ENCODE assay signal across 9 cellular contexts in the genomic region with DNA sequence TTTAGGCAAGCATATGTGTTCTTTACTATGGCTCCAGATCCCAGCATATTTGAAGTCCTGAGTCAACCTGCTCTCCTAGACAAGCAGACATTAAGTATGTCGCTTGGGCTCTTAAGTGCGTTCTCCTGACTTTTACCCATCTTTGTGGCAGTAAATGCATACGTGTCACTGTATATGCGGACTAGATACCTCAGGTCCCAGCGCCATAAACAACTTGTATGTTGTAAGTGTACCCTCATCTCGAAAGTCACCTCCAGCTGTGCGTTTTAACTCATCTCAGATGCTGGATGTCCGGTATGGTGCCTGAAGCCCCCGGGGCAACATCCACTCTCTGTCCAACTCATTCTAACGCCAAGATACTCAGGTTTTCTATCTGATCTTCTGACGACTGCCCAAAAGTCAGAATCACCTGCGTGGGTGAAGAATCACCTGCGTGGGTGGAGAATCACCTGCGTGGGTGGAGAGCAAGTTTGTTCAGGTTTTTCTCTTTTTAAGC. TPM values are rescaled to one million over a fixed set of nuclear protein-coding genes. Genes with fewer than 3 reads are reported as not detected.
A peak's percentile ranks its signal among the peaks of the same experiment; 100 is the strongest.
DNase-seq lines count a peak whose midpoint lies in the region; ATAC-seq and TF ChIP-seq lines count a peak whose summit lies in the region.
"Had no signal": no experiment of that assay in that cellular context is flagged by ENCODE, and none has a peak within 500 bp of the region (broad histone marks: within the 10 kb centered on the region; RNA-seq: fewer than 3 reads in every experiment).

No MANE protein-coding gene starts in this region.

- no peak for ATAC-seq in activated CD8-positive, alpha-beta T cell treated with anti-CD3 and anti-CD28 coated beads, Interleukin-2, amount 10 ng/mL, durations not matched to agents 7 days and 5 days
- ATAC-seq: gastroesophageal sphincter had no signal

- peaks cover 43% of the 10 kb centered on the region for H3K4me1 Mint-ChIP-seq in activated T-cell treated with anti-CD3 and anti-CD28 coated beads, Interleukin-2, amount 50 U/mL, for 24 hours (ENCODE audit: low read depth)
- H3K4me1 Mint-ChIP-seq in activated CD8-positive, alpha-beta T cell treated with anti-CD3 and anti-CD28 coated beads, Interleukin-2, amount 10 ng/mL, durations not matched to agents 7 days and 5 days (ENCODE audit: low read depth) = peaks cover 39% of the 10 kb centered on the region

- H3K27ac ChIP-seq in iPS-18a (ENCODE audit: low read length) (no peak overlapping the region), subcutaneous abdominal adipose tissue (ENCODE audit: low read depth, low read length) (no peak overlapping the region), tibial nerve (peak overlapping the region in 2 of 4 donors; percentile 99 to 100)

- H3K9ac ChIP-seq in iPS-18a (ENCODE audit: low read length) (no peak overlapping the region), subcutaneous abdominal adipose tissue (ENCODE audit: low read length in 5 of 5) (peak overlapping the region in 2 of 5 donors; percentile 2 to 14)

- H3K4me3 ChIP-seq in iPS-18a (ENCODE audit: low read length) (peak overlapping the region; percentile 74), subcutaneous abdominal adipose tissue (ENCODE audit: low read depth in 1 of 5, low read length in 5 of 5) (peak overlapping the region; percentile 68 to 95 (median 81)), tibial nerve (peak overlapping the region in 1 of 4 donors; percentile 95)

- H3K27me3 ChIP-seq in iPS-18a (ENCODE audit: control insufficient read depth, insufficient read depth, low read length) = no peaks in the 10 kb centered on the region
- H3K27me3 ChIP-seq in subcutaneous abdominal adipose tissue (ENCODE audit: control insufficient read depth in 5 of 5, insufficient read depth in 4 of 5, low read length in 5 of 5) = no peaks in the 10 kb centered on the region
- H3K27me3 ChIP-seq in tibial nerve = no peaks in the 10 kb centered on the region
- H3K27me3 ChIP-seq: gastroesophageal sphincter had no signal

- 52 to 58% methylated on average over 14 of the region's 14 CpGs for WGBS in tibial nerve, 2 donors

- peaks cover 10% of the 10 kb centered on the region for H3K9me3 Mint-ChIP-seq in activated T-cell treated with anti-CD3 and anti-CD28 coated beads, Interleukin-2, amount 50 U/mL, for 24 hours
- no peaks in the 10 kb centered on the region for H3K9me3 Mint-ChIP-seq in activated CD8-positive, alpha-beta T cell treated with anti-CD3 and anti-CD28 coated beads, Interleukin-2, amount 10 ng/mL, durations not matched to agents 7 days and 5 days (ENCODE audit: insufficient read depth)

- no peaks in the 10 kb centered on the region for H3K27me3 Mint-ChIP-seq in activated T-cell treated with anti-CD3 and anti-CD28 coated beads, Interleukin-2, amount 50 U/mL, for 24 hours
- peaks cover 9% of the 10 kb centered on the region for H3K27me3 Mint-ChIP-seq in activated CD8-positive, alpha-beta T cell treated with anti-CD3 and anti-CD28 coated beads, Interleukin-2, amount 10 ng/mL, durations not matched to agents 7 days and 5 days (ENCODE audit: low read depth)

- peak overlapping the region; percentile 75 for H3K27ac Mint-ChIP-seq in activated T-cell treated with anti-CD3 and anti-CD28 coated beads, Interleukin-2, amount 50 U/mL, for 24 hours
- no peak overlapping the region for H3K27ac Mint-ChIP-seq in activated CD8-positive, alpha-beta T cell treated with anti-CD3 and anti-CD28 coated beads, Interleukin-2, amount 10 ng/mL, durations not matched to agents 7 days and 5 days

- DNase-seq in activated T-cell treated with anti-CD3 and anti-CD28 coated beads, Interleukin-2, amount 50 U/mL, for 24 hours = no peak
- DNase-seq in activated T-cell treated with anti-CD3 and anti-CD28 coated beads for 4 hours = no peak
- DNase-seq in activated CD8-positive, alpha-beta T cell treated with anti-CD3 and anti-CD28 coated beads, Interleukin-2, amount 10 ng/mL, durations not matched to agents 7 days and 5 days = no peak
- DNase-seq in KG1 (lab: John Stamatoyannopoulos, UW) = no peak
- no peak for DNase-seq in T-helper 9 cell
- no peak for DNase-seq in tibial nerve (ENCODE audit: low spot score in 2 of 2)

- POLR2A ChIA-PET in activated CD8-positive, alpha-beta T cell treated with anti-CD3 and anti-CD28 coated beads, Interleukin-2, amount 10 ng/mL, durations not matched to agents 7 days and 5 days (lab: Charles Lee) = interaction anchor here (1.0 to 2.5 kb wide), 3 partner anchors 12 to 23 kb away, joined by 3 to 7 read pairs (median 4); no protein-coding TSS in a partner anchor

- H3K36me3 Mint-ChIP-seq in activated T-cell treated with anti-CD3 and anti-CD28 coated beads, Interleukin-2, amount 50 U/mL, for 24 hours (ENCODE audit: low read depth) = peaks cover 44% of the 10 kb centered on the region
- peaks cover 13% of the 10 kb centered on the region for H3K36me3 Mint-ChIP-seq in activated CD8-positive, alpha-beta T cell treated with anti-CD3 and anti-CD28 coated beads, Interleukin-2, amount 10 ng/mL, durations not matched to agents 7 days and 5 days (ENCODE audit: low read depth)

- TF ChIP-seq EP300 in tibial nerve (IDR thresholded peaks at IDR 0.05) = no peak

- H3K4me1 ChIP-seq in iPS-18a (ENCODE audit: control insufficient read depth, low read depth, low read length) = peaks cover 6% of the 10 kb centered on the region
- peaks cover 6 to 39% (median 27%) of the 10 kb centered on the region in 5 donors for H3K4me1 ChIP-seq in subcutaneous abdominal adipose tissue (ENCODE audit: control insufficient read depth in 5 of 5, insufficient read depth in 5 of 5, low read length in 5 of 5)
- H3K4me1 ChIP-seq in tibial nerve = peaks cover 0 to 51% (median 24%) of the 10 kb centered on the region in 4 donors

- no peaks in the 10 kb centered on the region for H3K9me3 ChIP-seq in iPS-18a (ENCODE audit: control insufficient read depth, low read depth, low read length)
- H3K9me3 ChIP-seq in subcutaneous abdominal adipose tissue (ENCODE audit: control insufficient read depth in 5 of 5, low read length in 5 of 5) = peaks cover 0 to 7% (median 3%) of the 10 kb centered on the region in 5 donors
- peaks cover 0 to 5% (median 1%) of the 10 kb centered on the region in 4 donors for H3K9me3 ChIP-seq in tibial nerve
- H3K9me3 ChIP-seq: gastroesophageal sphincter had no signal

- CTCF ChIA-PET in activated CD8-positive, alpha-beta T cell treated with anti-CD3 and anti-CD28 coated beads, Interleukin-2, amount 10 ng/mL, durations not matched to agents 7 days and 5 days (lab: Charles Lee) = no interaction called here

- peaks cover 22% of the 10 kb centered on the region for H3K36me3 ChIP-seq in iPS-18a (ENCODE audit: control insufficient read depth, low read depth, low read length)
- H3K36me3 ChIP-seq in subcutaneous abdominal adipose tissue (ENCODE audit: control insufficient read depth in 5 of 5, insufficient read depth in 5 of 5, low read length in 5 of 5) = peaks cover 0 to 36% (median 31%) of the 10 kb centered on the region in 5 donors
- H3K36me3 ChIP-seq in tibial nerve = peaks cover 0 to 37% (median under 1%) of the 10 kb centered on the region in 3 donors

- TF ChIP-seq CTCF in tibial nerve (IDR thresholded peaks at IDR 0.05) = no peak

- no peak for TF ChIP-seq POLR2A in tibial nerve (IDR thresholded peaks at IDR 0.05)

- peak overlapping the region; percentile 76 for H3K4me3 Mint-ChIP-seq in activated T-cell treated with anti-CD3 and anti-CD28 coated beads, Interleukin-2, amount 50 U/mL, for 24 hours
- H3K4me3 Mint-ChIP-seq in activated CD8-positive, alpha-beta T cell treated with anti-CD3 and anti-CD28 coated beads, Interleukin-2, amount 10 ng/mL, durations not matched to agents 7 days and 5 days = peak overlapping the region; percentile 72

RNA-seq across cellular contexts. Expression of a gene that starts 1.7 kb away (rescaled TPM):
- 10 to 100 TPM; 78.8 to 94.3 TPM for total RNA-seq in activated CD8-positive, alpha-beta T cell treated with anti-CD3 and anti-CD28 coated beads, Interleukin-2, amount 10 ng/mL, durations not matched to agents 7 days and 5 days
- total RNA-seq in tibial nerve = 100 to 1,000 TPM in 2 of 4 donors, 10 to 100 TPM in 2; 75.6 to 113 (median 91.9) TPM

RNA-seq across cellular contexts. Expression of a gene that starts 14.7 kb away (rescaled TPM):
- total RNA-seq in activated CD8-positive, alpha-beta T cell treated with anti-CD3 and anti-CD28 coated beads, Interleukin-2, amount 10 ng/mL, durations not matched to agents 7 days and 5 days = 100 to 1,000 TPM; 113 to 120 TPM
- total RNA-seq in tibial nerve = 100 to 1,000 TPM in 1 of 4 donors, 10 to 100 TPM in 3; 52.7 to 158 (median 79.5) TPM

RNA-seq across cellular contexts. Expression of a gene that starts 24.5 kb away (rescaled TPM):
- 10 to 100 TPM; 15.6 to 16.4 TPM for total RNA-seq in activated CD8-positive, alpha-beta T cell treated with anti-CD3 and anti-CD28 coated beads, Interleukin-2, amount 10 ng/mL, durations not matched to agents 7 days and 5 days
- 10 to 100 TPM; 20.6 to 27.4 (median 25.4) TPM for total RNA-seq in tibial nerve

RNA-seq across cellular contexts. Expression of a gene that starts 24.8 kb away (rescaled TPM):
- 10 to 100 TPM; 28.6 to 30.8 TPM for total RNA-seq in activated CD8-positive, alpha-beta T cell treated with anti-CD3 and anti-CD28 coated beads, Interleukin-2, amount 10 ng/mL, durations not matched to agents 7 days and 5 days
- total RNA-seq in tibial nerve = 10 to 100 TPM; 47.7 to 56.5 (median 49.0) TPM

RNA-seq across cellular contexts. Expression of a gene that starts 34.6 kb away (rescaled TPM):
- total RNA-seq in activated CD8-positive, alpha-beta T cell treated with anti-CD3 and anti-CD28 coated beads, Interleukin-2, amount 10 ng/mL, durations not matched to agents 7 days and 5 days = 10 to 100 TPM; 59.9 to 62.2 TPM
- total RNA-seq in tibial nerve = 10 to 100 TPM; 26.2 to 54.0 (median 29.4) TPM
